19 cellular contexts compared by ENCODE assay signal in the genomic region with DNA sequence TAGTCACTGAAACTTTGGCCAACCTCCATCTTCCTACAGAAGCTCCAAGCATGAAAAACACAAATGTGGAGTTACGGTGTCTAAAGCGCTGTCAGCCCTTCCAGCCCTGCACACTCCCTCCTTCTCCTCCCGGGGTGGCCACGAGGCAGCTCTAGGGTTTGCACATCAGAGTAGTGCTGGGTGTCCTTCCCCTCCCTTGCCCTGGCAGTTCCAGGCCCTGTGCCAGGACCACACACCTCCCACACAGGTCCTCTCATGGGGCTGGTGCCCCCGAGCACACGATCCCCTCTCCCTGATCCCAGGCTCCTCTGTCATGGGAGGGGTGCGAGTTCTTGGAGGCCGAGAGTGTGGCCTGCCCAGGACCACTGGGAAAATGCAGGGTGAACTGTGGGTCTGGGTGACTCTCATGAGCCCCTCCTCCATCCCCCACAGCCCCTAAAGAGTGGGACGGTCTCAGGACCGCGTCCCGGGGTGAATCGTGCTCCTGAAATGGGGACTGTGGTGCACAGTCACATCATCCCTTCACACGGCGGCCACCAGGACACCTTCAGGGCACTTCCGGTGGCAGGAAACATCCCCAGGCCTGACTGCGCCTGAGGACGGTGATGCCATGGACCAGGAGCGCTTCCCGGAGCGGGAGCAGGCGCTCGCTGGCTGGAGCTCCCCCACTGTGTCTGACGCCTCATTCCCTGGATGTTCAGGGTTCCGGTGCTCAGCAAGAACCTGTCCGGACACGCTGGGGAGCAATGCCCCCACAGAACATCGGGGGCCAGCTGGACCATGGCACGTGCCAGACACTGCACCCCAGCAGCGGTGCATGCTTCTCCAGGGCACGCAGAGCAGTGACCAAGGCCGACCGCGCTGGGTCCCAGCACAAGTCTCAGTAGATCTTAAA. TPM values are rescaled to one million over a fixed set of nuclear protein-coding genes. Genes with fewer than 3 reads are reported as not detected.
DNase-seq lines count a peak whose midpoint lies in the region; ATAC-seq lines count a peak whose summit lies in the region.
"Had no signal": no experiment of that assay in that cellular context is flagged by ENCODE, and none has a peak within 500 bp of the region (broad histone marks: within the 10 kb centered on the region; RNA-seq: fewer than 3 reads in every experiment).

No MANE protein-coding gene starts in this region.

- no peak overlapping the region for H3K9ac ChIP-seq in BLaER1 treated with 17β-estradiol and CSF1 and Interleukin-3, amounts not matched to agents 10 nM and 100 nM
- H3K9ac ChIP-seq: BLaER1, GM23248 had no signal

- H3K27me3 ChIP-seq in BLaER1 treated with 17β-estradiol and CSF1 and Interleukin-3, amounts not matched to agents 10 nM and 100 nM = peaks cover 13 to 39% (median 35%) of the 10 kb centered on the region in 11 experiments

- ATAC-seq in HG02763 (IDR thresholded peaks at IDR 0.05; ENCODE audit: unreplicated experiment) (no peak), GM18511 (IDR thresholded peaks at IDR 0.05; ENCODE audit: unreplicated experiment) (no peak)
- ATAC-seq: CD8-positive, alpha-beta T cell had no signal

- H3K4me3 ChIP-seq in BLaER1 treated with 17β-estradiol and CSF1 and Interleukin-3, amounts not matched to agents 10 nM and 100 nM = no peak overlapping the region
- H3K4me3 ChIP-seq: BLaER1, GM23248, PC-9, SJSA1 had no signal

- H3K9me3 ChIP-seq in BLaER1 treated with 17β-estradiol and CSF1 and Interleukin-3, amounts not matched to agents 10 nM and 100 nM (replicated peaks in 1 of 11) = peaks cover 0 to 15% (median 0%) of the 10 kb centered on the region in 11 experiments; a peak in 4 of 22 replicates
- H3K9me3 ChIP-seq: BLaER1, SJSA1 had no signal

- peaks cover 44 to 90% (median 67%) of the 10 kb centered on the region in 10 experiments for H3K4me1 ChIP-seq in BLaER1 treated with 17β-estradiol and CSF1 and Interleukin-3, amounts not matched to agents 10 nM and 100 nM

- DNase-seq in 8988T (peak; percentile 18), RPMI7951 (ENCODE audit: low read depth) (peak; percentile 48), inferior parietal cortex (ENCODE audit: extremely low spot score) (peak; percentile 7), COLO829 (ENCODE audit: low spot score) (no peak), NCI-H524 treated with DMSO at 0.1 percent for 48 hours (lab: John Stamatoyannopoulos, UW) (no peak)
- DNase-seq: CD8-positive, alpha-beta T cell; GM23248; HCEC 1CT; MV-4-11; NCI-H1105 treated with DMSO at 0.1 percent for 48 hours; NCI-H1694; NCI-H2081 treated with DMSO at 0.1 percent for 48 hours; NCI-H2171 treated with DMSO at 0.1 percent for 48 hours had no signal

- peaks cover 0 to 4% (median 0%) of the 10 kb centered on the region in 11 experiments; a peak in 1 of 22 replicates for H3K36me3 ChIP-seq in BLaER1 treated with 17β-estradiol and CSF1 and Interleukin-3, amounts not matched to agents 10 nM and 100 nM
- H3K36me3 ChIP-seq: BLaER1, SJSA1 had no signal

- peaks cover 0 to 13% (median 5%) of the 10 kb centered on the region in 11 experiments; a peak in 10 of 22 replicates for H4K20me1 ChIP-seq in BLaER1 treated with 17β-estradiol and CSF1 and Interleukin-3, amounts not matched to agents 10 nM and 100 nM

- peak overlapping the region in 6 of 11 experiments; percentile 2 to 94 (median 78); a peak in 10 of 22 replicates for H3K4me2 ChIP-seq in BLaER1 treated with 17β-estradiol and CSF1 and Interleukin-3, amounts not matched to agents 10 nM and 100 nM
- H3K4me2 ChIP-seq: BLaER1, PC-9 had no signal

- H3K27ac ChIP-seq in BLaER1 treated with 17β-estradiol and CSF1 and Interleukin-3, amounts not matched to agents 10 nM and 100 nM = 0 out of 22 replicates have a peak overlapping the region, but pooled peaks of 1 of the 11 experiments have one; percentile 3
- H3K27ac ChIP-seq: BLaER1, GM23248, PC-9, SJSA1 had no signal

RNA-seq across cellular contexts. Expression of a gene that starts 42.8 kb away (rescaled TPM):
- total RNA-seq in RPMI7951 (2014; rRNA removed; shearing (Covaris generic)) = 60.2 and 62.4 TPM in 2 replicates

Comparison
In these comparisons a context has a peak if more than half of its experiments do, and no peak if none do; other contexts are left out.
1. DNase-seq: peak in 8988T (single experiment), RPMI7951 (single experiment) and inferior parietal cortex (single experiment); none in COLO829 (single experiment) and NCI-H524 treated with DMSO at 0.1 percent for 48 hours (single experiment).